23 cellular contexts compared by ENCODE assay signal in the genomic region with DNA sequence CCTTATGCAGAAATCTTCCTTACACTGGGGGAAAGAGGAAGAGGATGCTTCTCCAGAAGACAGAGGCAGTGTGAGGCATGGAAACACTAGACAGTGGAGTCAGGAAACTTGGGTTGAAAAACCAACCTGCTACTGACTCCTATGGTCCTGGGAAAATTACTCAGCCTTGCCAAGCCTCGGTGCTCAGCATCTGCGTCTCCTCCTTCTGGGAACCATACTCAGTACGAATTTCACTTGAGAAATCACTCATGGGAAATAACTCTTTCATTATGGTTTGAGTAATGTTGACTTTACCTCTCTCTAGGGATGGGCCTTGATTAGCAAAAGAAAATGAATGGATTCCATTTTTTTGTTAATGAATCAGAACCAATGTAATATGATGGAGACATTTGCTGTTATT.
"Had no signal": no experiment of that assay in that cellular context is flagged by ENCODE, and none has a peak within 500 bp of the region (broad histone marks: within the 10 kb centered on the region; RNA-seq: fewer than 3 reads in every experiment).

No MANE protein-coding gene starts in this region.

- DNase-seq: islet precursor cell; left ventricle myocardium inferior; mesendoderm; naive B cell; natural killer cell; nephron progenitor cell; occipital lobe; retina; right cardiac atrium; sigmoid colon; small intestine; spleen; stimulated activated CD4-positive, alpha-beta T cell treated with anti-CD3 and anti-CD28 coated beads, Interleukin-4, amount 100 ng/mL, for 24 hours; stimulated activated naive CD4-positive, alpha-beta T cell; substantia nigra; testis; thyroid gland; transverse colon; upper lobe of left lung had no signal

- H3K4me3 ChIP-seq: hepatocyte, left ventricle myocardium inferior, lung, neural progenitor cell, sigmoid colon, spleen, testis, thyroid gland, transverse colon, upper lobe of left lung, vagina had no signal
